In the genomic region with DNA sequence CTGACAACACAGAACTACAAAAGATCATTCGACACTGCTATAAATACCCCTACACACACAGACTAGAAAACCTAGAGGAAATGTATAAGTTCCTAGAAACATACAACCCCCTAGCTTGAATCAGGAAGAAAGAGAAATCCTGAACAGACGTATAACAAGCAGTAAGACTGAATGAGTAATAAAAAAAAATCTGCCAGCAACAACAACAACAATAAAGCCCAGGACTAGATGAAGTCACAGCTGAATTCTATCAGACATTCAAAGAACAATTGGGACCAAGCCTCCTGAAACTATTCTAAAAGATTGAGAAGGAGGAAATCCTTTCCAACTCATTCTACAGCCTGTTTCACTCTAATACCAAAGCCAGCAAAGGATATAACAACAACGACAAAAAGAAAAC, we compare ENCODE assay signal across 24 cellular contexts.
"Had no signal": no experiment of that assay in that cellular context is flagged by ENCODE, and none has a peak within 500 bp of the region (broad histone marks: within the 10 kb centered on the region; RNA-seq: fewer than 3 reads in every experiment).

No MANE protein-coding gene starts in this region.

- DNase-seq: cerebellar nuclear complex; colonic mucosa; cortex of kidney; effector CD8-positive, alpha-beta T cell; effector memory CD8-positive, alpha-beta T cell; endodermal cell; erythroblast; esophagus squamous epithelium; foreskin fibroblast; foreskin melanocyte; gastrocnemius medialis; glutamatergic neuron; head of caudate nucleus; heart right ventricle; hippocampal formation; left cardiac atrium; left lung; left ventricle myocardium superior; mammary epithelial cell; mesendoderm; midbrain had no signal

- H3K4me3 Mint-ChIP-seq: dendritic cell treated with granulocyte-macrophage colony-stimulating factor and Interleukin-4, amounts not matched to agents 40 ng/mL and 50 ng/mL, for 4 days; effector memory CD8-positive, alpha-beta T cell; endodermal cell; memory B cell had no signal

- H3K4me1 Mint-ChIP-seq: endodermal cell, memory B cell had no signal

- H3K4me3 ChIP-seq: colonic mucosa, esophagus squamous epithelium, gastrocnemius medialis, heart right ventricle, left lung, lung had no signal

- H3K27ac Mint-ChIP-seq: dendritic cell treated with granulocyte-macrophage colony-stimulating factor and Interleukin-4, amounts not matched to agents 40 ng/mL and 50 ng/mL, for 4 days; effector memory CD8-positive, alpha-beta T cell; endodermal cell; memory B cell had no signal
